9 cellular contexts compared by ENCODE assay signal in the genomic region with DNA sequence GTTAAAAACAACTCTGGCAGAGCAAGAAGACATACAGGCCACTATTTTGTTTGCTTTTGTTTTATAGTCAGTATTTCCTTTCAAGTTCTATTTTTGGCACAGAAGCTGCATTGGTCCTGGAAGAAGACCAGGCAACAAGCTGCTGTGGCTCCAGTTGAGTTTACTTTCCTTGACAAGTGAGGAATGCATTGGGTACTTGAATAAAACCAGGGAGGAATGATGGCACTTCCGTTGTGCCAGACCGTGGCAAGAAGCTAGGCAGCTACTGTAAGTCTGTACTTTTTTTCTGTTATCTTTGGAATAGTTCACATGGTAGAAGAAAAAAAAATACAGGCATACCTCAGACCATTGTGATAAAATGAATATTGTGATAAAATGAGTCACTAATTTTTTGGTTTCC.
A peak's percentile ranks its signal among the peaks of the same experiment; 100 is the strongest.
DNase-seq lines count a peak whose midpoint lies in the region; ATAC-seq lines count a peak whose summit lies in the region.
"Had no signal": no experiment of that assay in that cellular context is flagged by ENCODE, and none has a peak within 500 bp of the region (broad histone marks: within the 10 kb centered on the region; RNA-seq: fewer than 3 reads in every experiment).

No MANE protein-coding gene starts in this region.

- H2AK5ac ChIP-seq in mesendoderm (ENCODE audit: low read length), result no peak overlapping the region

- no peak overlapping the region for H3K23ac ChIP-seq in mesendoderm (ENCODE audit: low read length)

- no peak overlapping the region for H4K8ac ChIP-seq in mesendoderm (ENCODE audit: low read depth, low read length)

- no peak overlapping the region for H3K18ac ChIP-seq in mesendoderm (ENCODE audit: low read length)

- no peak overlapping the region for H3K4me3 Mint-ChIP-seq in activated naive CD8-positive, alpha-beta T cell treated with anti-CD3 and anti-CD28 coated beads for 36 hours

- H2BK15ac ChIP-seq in mesendoderm (replicated peaks; ENCODE audit: low read depth), result no peak overlapping the region

- no peak overlapping the region for H2AFZ ChIP-seq in ACC112 (ENCODE audit: low read length, unreplicated experiment)

- no peak overlapping the region for H3K4me3 ChIP-seq in ACC112 (ENCODE audit: low read depth, low read length)
- no peak overlapping the region for H3K4me3 ChIP-seq in mesendoderm (ENCODE audit: low read length)
- H3K4me3 ChIP-seq: ovary had no signal

- H3K27me3 ChIP-seq in ACC112 (ENCODE audit: insufficient read depth, low read length) (no peaks in the 10 kb centered on the region), mesendoderm (ENCODE audit: insufficient read depth, low read length, poor library complexity) (no peaks in the 10 kb centered on the region)
- H3K27me3 ChIP-seq: ovary had no signal

- no peak for ATAC-seq in HG02678 (IDR thresholded peaks at IDR 0.05; ENCODE audit: unreplicated experiment)
- ATAC-seq in HG03442 (IDR thresholded peaks at IDR 0.05; ENCODE audit: unreplicated experiment), result no peak

- no peak overlapping the region for H3K4me2 ChIP-seq in mesendoderm (ENCODE audit: low read length)

- peak overlapping the region; percentile 66 for H3K27ac Mint-ChIP-seq in activated naive CD8-positive, alpha-beta T cell treated with anti-CD3 and anti-CD28 coated beads for 36 hours

- peaks cover 5% of the 10 kb centered on the region for H3K79me1 ChIP-seq in mesendoderm (ENCODE audit: low read length)

- no peak overlapping the region for H3K9ac ChIP-seq in mesendoderm (ENCODE audit: low read length)

- no peak overlapping the region for H4K5ac ChIP-seq in mesendoderm (ENCODE audit: low read length)

- H3K27ac ChIP-seq in ACC112 (ENCODE audit: low read depth, low read length) (peak overlapping the region; percentile 11), mesendoderm (ENCODE audit: low read depth, low read length) (no peak overlapping the region)

- H3K9me3 Mint-ChIP-seq in activated naive CD8-positive, alpha-beta T cell treated with anti-CD3 and anti-CD28 coated beads for 36 hours, result peaks cover 3% of the 10 kb centered on the region

- no CpG with 5 or more reads among the region's 2 CpGs for WGBS in mesendoderm (ENCODE audit: extremely low coverage, insufficient coverage, low lambda C conversion rate)

- no peak overlapping the region for H3K56ac ChIP-seq in mesendoderm (ENCODE audit: low read length)

- H3K4me1 Mint-ChIP-seq in activated naive CD8-positive, alpha-beta T cell treated with anti-CD3 and anti-CD28 coated beads for 36 hours, result peaks cover 50% of the 10 kb centered on the region

- DNase-seq in HK-2 (ENCODE audit: unreplicated experiment) (peak; percentile 10), kidney tubule cell (ENCODE audit: low spot score) (peak; percentile 56), mesendoderm (no peak), HUDEP-2 (lab: John Stamatoyannopoulos, UW; ENCODE audit: unreplicated experiment in 76 of 76) (no peak)
- no peak for DNase-seq in activated naive CD8-positive, alpha-beta T cell treated with anti-CD3 and anti-CD28 coated beads for 36 hours

- peaks cover 67% of the 10 kb centered on the region for H3K36me3 Mint-ChIP-seq in activated naive CD8-positive, alpha-beta T cell treated with anti-CD3 and anti-CD28 coated beads for 36 hours

- H3K4me1 ChIP-seq in ACC112 (ENCODE audit: control insufficient read depth, insufficient read depth, low read length, unreplicated experiment) (peaks cover 16% of the 10 kb centered on the region), mesendoderm (ENCODE audit: control insufficient read depth, low read depth, low read length) (no peaks in the 10 kb centered on the region)

- H3K36me3 ChIP-seq in ACC112 (ENCODE audit: insufficient read depth, low read length), result peaks cover 5% of the 10 kb centered on the region; the same call in 1 of the 2 replicates
- H3K36me3 ChIP-seq in mesendoderm (ENCODE audit: control insufficient read depth, insufficient read depth, low read length), result no peaks in the 10 kb centered on the region
- H3K36me3 ChIP-seq: ovary had no signal

- H3K27me3 Mint-ChIP-seq in activated naive CD8-positive, alpha-beta T cell treated with anti-CD3 and anti-CD28 coated beads for 36 hours, result no peaks in the 10 kb centered on the region

- no peak overlapping the region for H2BK120ac ChIP-seq in mesendoderm (ENCODE audit: low read depth, low read length)

- H3K4ac ChIP-seq in mesendoderm (ENCODE audit: low read depth, low read length), result no peak overlapping the region

- H2BK5ac ChIP-seq in mesendoderm (ENCODE audit: low read length), result no peak overlapping the region

- peaks cover 40% of the 10 kb centered on the region for H3K79me2 ChIP-seq in ACC112 (ENCODE audit: control insufficient read depth, insufficient read depth, low read length, unreplicated experiment)
- no peaks in the 10 kb centered on the region for H3K79me2 ChIP-seq in mesendoderm (ENCODE audit: control insufficient read depth, insufficient read depth, low read length)

Comparison
In these comparisons a context has a peak if more than half of its experiments do, and no peak if none do; other contexts are left out.
1. DNase-seq: peak in HK-2 (single experiment) and kidney tubule cell (single experiment); none in activated naive CD8-positive, alpha-beta T cell treated with anti-CD3 and anti-CD28 coated beads for 36 hours (single experiment), mesendoderm (single experiment) and HUDEP-2 (0 of 76).